Comparison of ENCODE assay signal across 20 cellular contexts in genomic region chr2:240987588-240987987, GRCh38. TPM values are rescaled to one million over a fixed set of nuclear protein-coding genes. Genes with fewer than 3 reads are reported as not detected.
A peak's percentile ranks its signal among the peaks of the same experiment; 100 is the strongest.
DNase-seq lines count a peak whose midpoint lies in the region; ATAC-seq and TF ChIP-seq lines count a peak whose summit lies in the region.
"Had no signal": no experiment of that assay in that cellular context is flagged by ENCODE, and none has a peak within 500 bp of the region (broad histone marks: within the 10 kb centered on the region; RNA-seq: fewer than 3 reads in every experiment).

No MANE protein-coding gene starts in this region.

- H3K27me3 ChIP-seq in mammary epithelial cell (ENCODE audit: insufficient read depth, low read length) (peaks cover 4% of the 10 kb centered on the region), left ventricle myocardium inferior (ENCODE audit: low read depth) (peaks cover 22% of the 10 kb centered on the region), osteoblast (ENCODE audit: insufficient read depth, low read length) (no peaks in the 10 kb centered on the region), upper lobe of right lung (no peaks in the 10 kb centered on the region)
- H3K27me3 ChIP-seq: uterus had no signal

- no peaks in the 10 kb centered on the region for H3K9me3 ChIP-seq in mammary epithelial cell (replicated peaks; ENCODE audit: insufficient read depth, low read length)
- H3K9me3 ChIP-seq in left ventricle myocardium inferior (replicated peaks): peaks cover 7% of the 10 kb centered on the region
- H3K9me3 ChIP-seq in osteoblast (ENCODE audit: low read depth, low read length): peaks cover 8% of the 10 kb centered on the region
- H3K9me3 ChIP-seq in upper lobe of right lung: no peaks in the 10 kb centered on the region
- H3K9me3 ChIP-seq: uterus had no signal

- no peaks in the 10 kb centered on the region for H3K79me2 ChIP-seq in mammary epithelial cell (ENCODE audit: insufficient read depth, low read length)
- H3K79me2 ChIP-seq in osteoblast (ENCODE audit: insufficient read depth, low read length): no peaks in the 10 kb centered on the region

- H3K4me1 Mint-ChIP-seq in MCF 10A (ENCODE audit: insufficient read depth, unreplicated experiment): peaks cover 31% of the 10 kb centered on the region
- H3K4me1 Mint-ChIP-seq: immature natural killer cell had no signal

- BruUV-seq in MCF 10A (replicated peaks; lab: Mats Ljungman, UMichigan): no TSS peak
- no TSS peak for BruUV-seq in mammary epithelial cell (replicated peaks; lab: Mats Ljungman, UMichigan)

- H3K36me3 ChIP-seq in mammary epithelial cell (ENCODE audit: insufficient read depth, low read length) (no peaks in the 10 kb centered on the region), left ventricle myocardium inferior (no peaks in the 10 kb centered on the region), osteoblast (ENCODE audit: insufficient read depth, low read length) (no peaks in the 10 kb centered on the region), upper lobe of right lung (no peaks in the 10 kb centered on the region)
- H3K36me3 ChIP-seq: uterus had no signal

- H3K9me3 Mint-ChIP-seq in MCF 10A (ENCODE audit: unreplicated experiment): no peaks in the 10 kb centered on the region
- H3K9me3 Mint-ChIP-seq: activated CD8-positive, alpha-beta T cell treated with anti-CD3 and anti-CD28 coated beads for 36 hours; activated T-helper 1 cell treated with anti-CD3 and anti-CD28 coated beads, Interleukin-12 subunit alpha, Interleukin-12 subunit beta, Interleukin-2, Interleukin-4 antibody, amounts not matched to agents 30 ng/mL and 10 ng/mL and 1 ng/mL, durations not matched to agents 14 hours and 24 hours and 36 hours; immature natural killer cell; stimulated activated memory B cell treated with anti-CD40 and anti-IgM and Interleukin-4, amounts not matched to agents 10 μg/mL and 1 μg/mL and 100 μg/mL, for 72 hours had no signal

- TF ChIP-seq CTCF in MCF 10A (IDR thresholded peaks at IDR 0.05; ENCODE audit: unreplicated experiment) (no peak), mammary epithelial cell (conservative IDR thresholded peaks at IDR 0.05 in 1 of 2, IDR thresholded peaks at IDR 0.05 in 1 of 2; ENCODE audit: extremely low read depth in 1 of 2, insufficient read depth in 1 of 2, low read depth in 1 of 2, low read length in 2 of 2) (no peak), left ventricle myocardium inferior (IDR thresholded peaks at IDR 0.05; ENCODE audit: borderline replicate concordance) (no peak), osteoblast (IDR thresholded peaks at IDR 0.05; ENCODE audit: extremely low read depth, low read depth, low read length) (no peak), upper lobe of right lung (IDR thresholded peaks at IDR 0.05) (no peak)

- peak overlapping the region; percentile 54 for H3K27ac Mint-ChIP-seq in MCF 10A (ENCODE audit: low read depth, unreplicated experiment)
- H3K27ac Mint-ChIP-seq: activated CD8-positive, alpha-beta T cell treated with anti-CD3 and anti-CD28 coated beads for 36 hours; activated T-helper 1 cell treated with anti-CD3 and anti-CD28 coated beads, Interleukin-12 subunit alpha, Interleukin-12 subunit beta, Interleukin-2, Interleukin-4 antibody, amounts not matched to agents 30 ng/mL and 10 ng/mL and 1 ng/mL, durations not matched to agents 14 hours and 24 hours and 36 hours; immature natural killer cell; stimulated activated memory B cell treated with anti-CD40 and anti-IgM and Interleukin-4, amounts not matched to agents 10 μg/mL and 1 μg/mL and 100 μg/mL, for 72 hours had no signal

- H2AFZ ChIP-seq in mammary epithelial cell (ENCODE audit: low read depth, low read length) (no peak overlapping the region), osteoblast (ENCODE audit: low read length) (no peak overlapping the region)

- POLR2A ChIA-PET in MCF 10A (lab: Yijun Ruan, JAX): interaction anchor here (1.1 kb wide), 1 partner anchor 11 kb away, joined by 8 read pairs; the partner anchor contains the start of gene SNED1

- no peaks in the 10 kb centered on the region for H3K27me3 Mint-ChIP-seq in MCF 10A (ENCODE audit: insufficient read depth, unreplicated experiment)
- H3K27me3 Mint-ChIP-seq: activated CD8-positive, alpha-beta T cell treated with anti-CD3 and anti-CD28 coated beads for 36 hours had no signal

- H3K4me1 ChIP-seq in mammary epithelial cell (ENCODE audit: insufficient read depth, low read length) (peaks cover 17% of the 10 kb centered on the region), left ventricle myocardium inferior (peaks cover 45% of the 10 kb centered on the region), osteoblast (ENCODE audit: insufficient read depth, low read length) (peaks cover 30% of the 10 kb centered on the region), upper lobe of right lung (peaks cover 41% of the 10 kb centered on the region)

- H3K9ac ChIP-seq in mammary epithelial cell (ENCODE audit: insufficient read depth, low read length): no peak overlapping the region

- H4K20me1 ChIP-seq in mammary epithelial cell (ENCODE audit: insufficient read depth, low read length) (peaks cover 2% of the 10 kb centered on the region), osteoblast (ENCODE audit: insufficient read depth, low read length) (no peaks in the 10 kb centered on the region)

- H3K27ac ChIP-seq in mammary epithelial cell (ENCODE audit: insufficient read depth, low read depth, low read length) (no peak overlapping the region), left ventricle myocardium inferior (replicated peaks) (peak overlapping the region; percentile 14), osteoblast (ENCODE audit: low read depth, low read length) (no peak overlapping the region), upper lobe of right lung (peak overlapping the region; percentile 20)
- H3K27ac ChIP-seq: epithelial cell of prostate had no signal

- H3K4me3 ChIP-seq in mammary epithelial cell (replicated peaks in 1 of 3; ENCODE audit: insufficient read depth in 1 of 3, low read depth in 2 of 3, low read length in 3 of 3) (no peak overlapping the region), left ventricle myocardium inferior (no peak overlapping the region), osteoblast (ENCODE audit: insufficient read depth, low read length) (no peak overlapping the region), upper lobe of right lung (no peak overlapping the region)
- H3K4me3 ChIP-seq: smooth muscle cell, uterus had no signal

- H3K4me3 Mint-ChIP-seq in MCF 10A (ENCODE audit: unreplicated experiment): peak overlapping the region; percentile 23
- H3K4me3 Mint-ChIP-seq: activated CD8-positive, alpha-beta T cell treated with anti-CD3 and anti-CD28 coated beads for 36 hours; activated T-helper 1 cell treated with anti-CD3 and anti-CD28 coated beads, Interleukin-12 subunit alpha, Interleukin-12 subunit beta, Interleukin-2, Interleukin-4 antibody, amounts not matched to agents 30 ng/mL and 10 ng/mL and 1 ng/mL, durations not matched to agents 14 hours and 24 hours and 36 hours; immature natural killer cell; stimulated activated memory B cell treated with anti-CD40 and anti-IgM and Interleukin-4, amounts not matched to agents 10 μg/mL and 1 μg/mL and 100 μg/mL, for 72 hours had no signal

- WGBS in mammary epithelial cell (ENCODE audit: low coverage, missing lambda C conversion rate): 91% methylated on average over 4 of the region's 6 CpGs

- H3K4me2 ChIP-seq in mammary epithelial cell (ENCODE audit: insufficient read depth, low read depth, low read length) (no peak overlapping the region), osteoblast (ENCODE audit: insufficient read depth, low read length) (peak overlapping the region; percentile 2)

- no peak for DNase-seq in MCF 10A (ENCODE audit: unreplicated experiment)
- no peak for DNase-seq in mammary epithelial cell
- no peak for DNase-seq in left ventricle myocardium inferior
- DNase-seq in osteoblast (ENCODE audit: insufficient read length, low spot score, missing footprints): no peak
- DNase-seq in upper lobe of right lung: no peak
- DNase-seq in SHP77 (lab: John Stamatoyannopoulos, UW): no peak
- DNase-seq in nucleus accumbens (lab: John Stamatoyannopoulos, UW): no peak
- DNase-seq: activated CD8-positive, alpha-beta T cell treated with anti-CD3 and anti-CD28 coated beads for 36 hours; cortex of kidney; immature natural killer cell; midbrain; NCI-H1092; NCI-H2107; occipital lobe had no signal

- in situ Hi-C loops in mammary epithelial cell (cut with MboI; ENCODE audit: low sequenced_read_pairs in 2 of 2): no loop called here

- H3K36me3 Mint-ChIP-seq in MCF 10A (ENCODE audit: insufficient read depth, unreplicated experiment): peaks cover 5% of the 10 kb centered on the region
- H3K36me3 Mint-ChIP-seq: immature natural killer cell; stimulated activated memory B cell treated with anti-CD40 and anti-IgM and Interleukin-4, amounts not matched to agents 10 μg/mL and 1 μg/mL and 100 μg/mL, for 72 hours had no signal

- dilution Hi-C loops in mammary epithelial cell (cut with HindIII; ENCODE audit: low sequenced_read_pairs): no loop called here

- intact Hi-C loops in MCF 10A (cut with micrococcal nuclease) (no loop called here), mammary epithelial cell (cut with micrococcal nuclease) (no loop called here), left ventricle myocardium inferior (cut with micrococcal nuclease) (no loop called here), upper lobe of right lung (cut with DNase I) (no loop called here)

- ATAC-seq in upper lobe of right lung (no peak), HG03342 (IDR thresholded peaks at IDR 0.05; ENCODE audit: unreplicated experiment) (no peak)
- ATAC-seq: activated CD8-positive, alpha-beta T cell treated with anti-CD3 and anti-CD28 coated beads for 36 hours; stimulated activated memory B cell treated with anti-CD40 and anti-IgM and Interleukin-4, amounts not matched to agents 10 μg/mL and 1 μg/mL and 100 μg/mL, for 72 hours had no signal

- CTCF ChIA-PET in MCF 10A (lab: Yijun Ruan, JAX): interaction anchor here (0.5 to 1.9 kb wide), 2 partner anchors 69 to 136 kb away, joined by 3 to 10 read pairs; no protein-coding TSS in a partner anchor
- CTCF ChIA-PET in mammary epithelial cell (lab: Charles Lee; ENCODE audit: low non-redundant PET): no interaction called here

RNA-seq across cellular contexts. Expression of gene SNED1, which starts 10.8 kb away (rescaled TPM):
- total RNA-seq in MCF 10A (2022) (18.0 and 22.0 TPM in 2 replicates), mammary epithelial cell (1 to 10 TPM in 1 of 2 donors, under 1 TPM in 1; 0.64 to 3.7 TPM), left ventricle myocardium inferior (6.1 TPM), osteoblast (94.8 and 127 TPM in 2 replicates), upper lobe of right lung (38.4 TPM)
- polyA plus RNA-seq in mammary epithelial cell: 0.46 TPM
- polyA minus RNA-seq in mammary epithelial cell: 0.83 TPM

Comparison
In these comparisons a context has a peak if more than half of its experiments do, and no peak if none do; other contexts are left out.
1. H3K27ac ChIP-seq: peak in left ventricle myocardium inferior (single experiment) and upper lobe of right lung (single experiment); none in mammary epithelial cell (single experiment) and osteoblast (single experiment).